In the genomic region with DNA sequence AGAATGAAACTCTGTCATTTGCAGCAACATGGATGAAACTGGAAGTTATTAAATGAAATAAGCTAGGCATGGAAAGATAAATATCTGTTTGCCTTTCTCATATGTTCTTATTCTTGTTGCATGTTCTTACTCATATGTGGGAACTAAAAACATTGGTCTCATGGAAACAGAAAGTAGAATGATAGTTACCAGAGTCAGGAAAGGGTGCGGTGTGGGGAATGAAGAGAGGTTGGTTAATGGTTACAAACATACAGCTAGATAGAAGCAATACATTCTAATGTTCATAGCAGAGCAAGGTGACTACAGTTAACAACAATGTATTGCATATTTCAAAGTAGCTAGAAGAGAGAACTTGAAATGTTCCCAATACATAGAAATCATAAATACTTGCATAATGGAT, we compare ENCODE assay signal across 20 cellular contexts.
"Had no signal": no experiment of that assay in that cellular context is flagged by ENCODE, and none has a peak within 500 bp of the region (broad histone marks: within the 10 kb centered on the region; RNA-seq: fewer than 3 reads in every experiment).

No MANE protein-coding gene starts in this region.

- H3K36me3 ChIP-seq: brain microvascular endothelial cell, colonic mucosa, left lung, ovary had no signal

- H3K9me3 ChIP-seq: colonic mucosa, ovary, psoas muscle had no signal

- H3K4me1 ChIP-seq: colonic mucosa, psoas muscle had no signal

- ATAC-seq: psoas muscle; right cardiac atrium; stimulated activated naive CD8-positive, alpha-beta T cell treated with anti-CD3 and anti-CD28 coated beads, Interleukin-15, amount 100 ng/mL, for 72 hours had no signal

- FAIRE-seq: keratinocyte had no signal

- H3K27ac ChIP-seq: brain microvascular endothelial cell, colonic mucosa, ovary, psoas muscle had no signal

- H3K27me3 ChIP-seq: brain microvascular endothelial cell, colonic mucosa, left lung, ovary had no signal

- DNase-seq: activated B cell treated with CpG ODN at 0.5 μM for 24 hours; activated CD4-positive, alpha-beta memory T cell treated with anti-CD3 and anti-CD28 coated beads, Interleukin-2, amount 10 ng/mL, durations not matched to agents 7 days and 5 days; activated CD4-positive, alpha-beta T cell treated with anti-CD3 and anti-CD28 coated beads for 48 hours; activated naive CD4-positive, alpha-beta T cell treated with anti-CD3 and anti-CD28 coated beads, Interleukin-2, amount 10 ng/mL, durations not matched to agents 7 days and 5 days; activated T-cell treated with anti-CD3 and anti-CD28 coated beads, Interleukin-2, amount 50 U/mL, for 24 hours; aorta; brain microvascular endothelial cell; central memory CD4-positive, alpha-beta T cell; colonic mucosa; endodermal cell; foreskin melanocyte; left lung; naive B cell; ovary; psoas muscle; right cardiac atrium; stimulated activated CD4-positive, alpha-beta T cell treated with anti-CD3 and anti-CD28 coated beads, Interleukin-15, amount 100 ng/mL, for 24 hours; stimulated activated CD4-positive, alpha-beta T cell treated with anti-CD3 and anti-CD28 coated beads, Interleukin-2, amount 100 ng/mL, for 48 hours; stimulated activated naive CD8-positive, alpha-beta T cell treated with anti-CD3 and anti-CD28 coated beads, Interleukin-15, amount 100 ng/mL, for 72 hours had no signal

- H3K4me3 ChIP-seq: colonic mucosa, left lung, ovary, psoas muscle had no signal
